8 cellular contexts compared by ENCODE assay signal in the genomic region with DNA sequence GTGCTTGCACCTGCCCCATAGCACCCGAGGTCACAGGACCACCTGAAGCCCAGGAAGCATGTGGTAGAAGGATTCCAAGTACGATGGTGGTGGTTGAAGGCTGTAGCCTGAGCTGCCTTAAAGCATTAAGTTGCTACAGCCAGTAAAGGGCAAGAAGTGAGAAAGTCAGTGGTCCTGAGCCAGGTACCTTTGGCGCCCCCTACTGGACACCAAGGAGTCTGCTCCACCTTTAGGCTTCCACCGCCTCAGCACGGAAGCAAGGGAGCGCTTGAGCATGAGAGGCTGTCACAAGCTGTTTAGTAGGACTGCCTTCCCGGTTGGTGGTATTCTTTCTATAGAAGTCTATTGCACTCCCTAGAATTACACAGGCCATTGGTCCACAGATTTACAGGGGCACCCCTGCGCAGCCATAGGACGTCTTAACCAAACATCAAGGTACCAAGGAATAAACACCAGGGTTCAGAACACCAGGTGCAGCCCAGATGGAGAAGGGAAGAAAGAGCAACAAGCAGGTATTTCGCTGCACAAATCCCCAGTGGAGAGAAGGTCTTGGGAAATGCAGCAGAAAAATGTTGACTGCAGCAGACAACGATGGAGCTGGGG. TPM values are rescaled to one million over a fixed set of nuclear protein-coding genes. Genes with fewer than 3 reads are reported as not detected.
DNase-seq lines count a peak whose midpoint lies in the region; ATAC-seq and TF ChIP-seq lines count a peak whose summit lies in the region.

No MANE protein-coding gene starts in this region.

- H3K4ac ChIP-seq in mesendoderm (ENCODE audit: low read depth, low read length): no peak overlapping the region

- no peak overlapping the region for H3K9ac ChIP-seq in mesendoderm (ENCODE audit: low read length)

- WGBS in mesendoderm (ENCODE audit: extremely low coverage, insufficient coverage, low lambda C conversion rate): no CpG with 5 or more reads among the region's 11 CpGs

- H3K27ac ChIP-seq in dorsolateral prefrontal cortex: no peak overlapping the region
- H3K27ac ChIP-seq in mesendoderm (ENCODE audit: low read depth, low read length): no peak overlapping the region

- H4K8ac ChIP-seq in mesendoderm (ENCODE audit: low read depth, low read length): no peak overlapping the region

- H3K9me3 ChIP-seq in BE2C: no peaks in the 10 kb centered on the region

- no peak overlapping the region for H3K56ac ChIP-seq in mesendoderm (ENCODE audit: low read length)

- TF ChIP-seq CTCF in BE2C (IDR thresholded peaks at IDR 0.05; ENCODE audit: low read depth, low read length) (peak; percentile 91), GM20000 (IDR thresholded peaks at IDR 0.05; ENCODE audit: extremely low read depth, missing control alignments) (peak; percentile 64), dorsolateral prefrontal cortex (IDR thresholded peaks at IDR 0.05 in 54 of 56, conservative IDR thresholded peaks at IDR 0.05 in 2 of 56; ENCODE audit: low read depth in 1 of 56, partially characterized antibody in 56 of 56) (peak; percentile 45 to 95 (median 87))

- ATAC-seq in HG02642 (IDR thresholded peaks at IDR 0.05; ENCODE audit: poor library complexity, unreplicated experiment): no peak

- no peaks in the 10 kb centered on the region for H3K4me1 ChIP-seq in BE2C
- H3K4me1 ChIP-seq in mesendoderm (ENCODE audit: control insufficient read depth, low read depth, low read length): no peaks in the 10 kb centered on the region

- H2AK5ac ChIP-seq in mesendoderm (ENCODE audit: low read length): no peak overlapping the region

- no peak overlapping the region for H3K4me2 ChIP-seq in mesendoderm (ENCODE audit: low read length)

- H2BK5ac ChIP-seq in mesendoderm (ENCODE audit: low read length): no peak overlapping the region

- H3K36me3 ChIP-seq in BE2C: no peaks in the 10 kb centered on the region
- H3K36me3 ChIP-seq in mesendoderm (ENCODE audit: control insufficient read depth, insufficient read depth, low read length): no peaks in the 10 kb centered on the region

- no peak overlapping the region for H2BK15ac ChIP-seq in mesendoderm (replicated peaks; ENCODE audit: low read depth)

- H3K27me3 ChIP-seq in BE2C: peaks cover 47% of the 10 kb centered on the region
- peaks cover 0 to 27% (median 0%) of the 10 kb centered on the region in 45 donors for H3K27me3 ChIP-seq in dorsolateral prefrontal cortex
- peaks cover 32% of the 10 kb centered on the region for H3K27me3 ChIP-seq in mesendoderm (ENCODE audit: insufficient read depth, low read length, poor library complexity)

- H3K23ac ChIP-seq in mesendoderm (ENCODE audit: low read length): no peak overlapping the region

- no peak overlapping the region for H4K5ac ChIP-seq in mesendoderm (ENCODE audit: low read length)

- no peaks in the 10 kb centered on the region for H3K79me1 ChIP-seq in mesendoderm (ENCODE audit: low read length)

- H3K4me3 ChIP-seq in BE2C (ENCODE audit: low read depth, low read length): no peak overlapping the region
- peak overlapping the region in 14 of 59 donors; percentile 64 to 78 (median 72) for H3K4me3 ChIP-seq in dorsolateral prefrontal cortex
- H3K4me3 ChIP-seq in mesendoderm (ENCODE audit: low read length): no peak overlapping the region

- DNase-seq in BE2C: peak; percentile 69
- DNase-seq in GM20000 (ENCODE audit: low spot score): peak; percentile 89
- peak; percentile 52 for DNase-seq in NCI-H2196 (lab: John Stamatoyannopoulos, UW; ENCODE audit: unreplicated experiment)
- peak; percentile 50 for DNase-seq in activated CD4-positive, alpha-beta T cell treated with anti-CD3 and anti-CD28 coated beads, Interleukin-2, amount 50 U/mL, for 1 hour
- DNase-seq in dorsolateral prefrontal cortex: peak; percentile 52 to 81 (median 68)
- DNase-seq in mesendoderm: peak; percentile 89
- peak; percentile 3 to 39 for DNase-seq in stimulated activated CD8-positive, alpha-beta memory T cell treated with anti-CD3 and anti-CD28 coated beads, Interleukin-4, amount 100 ng/mL, for 4 hours (ENCODE audit: low read depth in 2 of 2, low spot score in 1 of 2)

- H3K79me2 ChIP-seq in mesendoderm (ENCODE audit: control insufficient read depth, insufficient read depth, low read length): no peaks in the 10 kb centered on the region

- intact Hi-C loops in dorsolateral prefrontal cortex (cut with DNase I): no loop called here

- H2BK120ac ChIP-seq in mesendoderm (ENCODE audit: low read depth, low read length): no peak overlapping the region

- no peak overlapping the region for H3K18ac ChIP-seq in mesendoderm (ENCODE audit: low read length)

RNA-seq across cellular contexts. Expression of a gene that starts 2.2 kb away (rescaled TPM):
- polyA plus RNA-seq in BE2C (2012; ENCODE audit: insufficient read depth, insufficient read length, low read depth): not detected
- total RNA-seq in dorsolateral prefrontal cortex: 10 to 100 TPM; 13.6 to 61.1 (median 37.8) TPM
- 0.56 TPM for polyA plus RNA-seq in mesendoderm (2013, experiment 1 of 2)
- polyA plus RNA-seq in mesendoderm (2013, experiment 2 of 2): 0.42 TPM

Comparison
In these comparisons a context has a peak if more than half of its experiments do, and no peak if none do; other contexts are left out.
1. DNase-seq: peak in every context shown above with its lines; median percentile 89 in GM20000; 89 in mesendoderm; 69 in BE2C; 68 in dorsolateral prefrontal cortex; 52 in NCI-H2196; 50 in activated CD4-positive, alpha-beta T cell treated with anti-CD3 and anti-CD28 coated beads, Interleukin-2, amount 50 U/mL, for 1 hour; 21 in stimulated activated CD8-positive, alpha-beta memory T cell treated with anti-CD3 and anti-CD28 coated beads, Interleukin-4, amount 100 ng/mL, for 4 hours.